17 cellular contexts compared by ENCODE assay signal in genomic region chr2:206204710-206205109, GRCh38. TPM values are rescaled to one million over a fixed set of nuclear protein-coding genes. Genes with fewer than 3 reads are reported as not detected.
DNase-seq lines count a peak whose midpoint lies in the region; ATAC-seq and TF ChIP-seq lines count a peak whose summit lies in the region.
"Had no signal": no experiment of that assay in that cellular context is flagged by ENCODE, and none has a peak within 500 bp of the region (broad histone marks: within the 10 kb centered on the region; RNA-seq: fewer than 3 reads in every experiment).

No MANE protein-coding gene starts in this region.

- H3K4me1 ChIP-seq in SK-N-SH (ENCODE audit: control insufficient read depth in 1 of 2, insufficient read depth in 2 of 2, low read depth in 1 of 2, low read length in 1 of 2) (peaks cover 0 to 3% of the 10 kb centered on the region in 2 experiments; a peak in 1 of 4 replicates), parathyroid adenoma (peaks cover 5% of the 10 kb centered on the region)

- H3K27ac ChIP-seq in SK-N-SH (ENCODE audit: low read depth in 2 of 2, low read length in 1 of 2) = no peak overlapping the region
- H3K27ac ChIP-seq in parathyroid adenoma = no peak overlapping the region
- H3K27ac ChIP-seq: 22Rv1, A549 had no signal

- no peak for TF ChIP-seq CTCF in SK-N-SH (IDR thresholded peaks at IDR 0.05)
- no peak for TF ChIP-seq CTCF in parathyroid adenoma (IDR thresholded peaks at IDR 0.05)

- H3K9ac ChIP-seq in SK-N-SH = no peak overlapping the region
- no peak overlapping the region for H3K9ac ChIP-seq in parathyroid adenoma
- H3K9ac ChIP-seq: BLaER1 treated with 17β-estradiol and CSF1 and Interleukin-3, amounts not matched to agents 10 nM and 100 nM had no signal

- ATAC-seq in SK-N-SH treated with all-trans-retinoic acid at 6 μM for 48 hours (no peak), GM21723 (IDR thresholded peaks at IDR 0.05; ENCODE audit: unreplicated experiment) (no peak)
- ATAC-seq: A549; CD8-positive, alpha-beta T cell; GM12878 had no signal

- peak; percentile 30 for DNase-seq in SK-N-SH
- DNase-seq in Jurkat, Clone E6-1 (ENCODE audit: low read depth, low spot score) = peak; percentile 63
- peak; percentile 42 for DNase-seq in fibroblast of peridontal ligament (ENCODE audit: extremely low read depth)
- DNase-seq in NCI-H2196 treated with DMSO at 0.1 percent for 48 hours (lab: John Stamatoyannopoulos, UW; ENCODE audit: unreplicated experiment) = no peak
- no peak for DNase-seq in activated CD8-positive, alpha-beta memory T cell treated with anti-CD3 and anti-CD28 coated beads for 24 hours
- DNase-seq: Calu3; CD8-positive, alpha-beta T cell; DMS79 treated with DMSO at 0.1 percent for 48 hours; EL; H9 had no signal

- no peaks in the 10 kb centered on the region for H4K20me1 ChIP-seq in SK-N-SH (ENCODE audit: insufficient read depth)
- H4K20me1 ChIP-seq: BLaER1 treated with 17β-estradiol and CSF1 and Interleukin-3, amounts not matched to agents 10 nM and 100 nM had no signal

- H2AFZ ChIP-seq in SK-N-SH (ENCODE audit: low read depth) (no peak overlapping the region), parathyroid adenoma (peak overlapping the region; percentile 9)

- H3K36me3 ChIP-seq in SK-N-SH (replicated peaks in 1 of 2; ENCODE audit: control insufficient read depth in 1 of 2, insufficient read depth in 2 of 2, low read length in 1 of 2) = no peaks in the 10 kb centered on the region
- no peaks in the 10 kb centered on the region for H3K36me3 ChIP-seq in parathyroid adenoma (ENCODE audit: control insufficient read depth, insufficient read depth, low read length)
- H3K36me3 ChIP-seq: BLaER1 treated with 17β-estradiol and CSF1 and Interleukin-3, amounts not matched to agents 10 nM and 100 nM had no signal

- H3K9me3 ChIP-seq in SK-N-SH (no peaks in the 10 kb centered on the region), parathyroid adenoma (ENCODE audit: control insufficient read depth, low read length) (no peaks in the 10 kb centered on the region)
- H3K9me3 ChIP-seq: A549 had no signal

- POLR2A ChIA-PET in SK-N-SH (lab: Yijun Ruan, JAX) = interaction anchor here (0.9 to 1.5 kb wide), 2 partner anchors 8 to 45 kb away, joined by 3 read pairs; partner anchors contain the start of genes EEF1B2 and NDUFS1

- no peaks in the 10 kb centered on the region for H3F3A ChIP-seq in SK-N-SH (replicated peaks; ENCODE audit: insufficient read depth)

- no peak for TF ChIP-seq RAD21 in SK-N-SH (IDR thresholded peaks at IDR 0.05; ENCODE audit: low read length)

- CTCF ChIA-PET in SK-N-SH (lab: Yijun Ruan, JAX) = interaction anchor here (1.6 kb wide), 1 partner anchor 41 kb away, joined by 4 read pairs; no protein-coding TSS in a partner anchor

- TF ChIP-seq EP300 in SK-N-SH (IDR thresholded peaks at IDR 0.05; ENCODE audit: borderline replicate concordance in 1 of 2, low read depth in 1 of 2, low read length in 1 of 2) = no peak

- H3K9me2 ChIP-seq in SK-N-SH = no peaks in the 10 kb centered on the region

- 19% methylated on average over 3 of the region's 3 CpGs for WGBS in SK-N-SH (ENCODE audit: low lambda C conversion rate)

- H3K27me3 ChIP-seq in SK-N-SH (ENCODE audit: insufficient read depth) = no peaks in the 10 kb centered on the region
- no peaks in the 10 kb centered on the region for H3K27me3 ChIP-seq in parathyroid adenoma (ENCODE audit: control insufficient read depth, insufficient read depth, low read length)
- H3K27me3 ChIP-seq: BLaER1 treated with 17β-estradiol and CSF1 and Interleukin-3, amounts not matched to agents 10 nM and 100 nM had no signal

- H3K4me2 ChIP-seq in SK-N-SH (no peak overlapping the region), parathyroid adenoma (ENCODE audit: low read length) (no peak overlapping the region)
- H3K4me2 ChIP-seq: A549 had no signal

- H3K4me3 ChIP-seq in SK-N-SH (ENCODE audit: low read depth in 2 of 2, low read length in 1 of 2) (no peak overlapping the region), parathyroid adenoma (ENCODE audit: low read depth, low read length) (no peak overlapping the region)
- no peak overlapping the region for H3K4me3 ChIP-seq in Jurkat, Clone E6-1 (ENCODE audit: low read length)
- H3K4me3 ChIP-seq: A549; BLaER1 treated with 17β-estradiol and CSF1 and Interleukin-3, amounts not matched to agents 10 nM and 100 nM; GM12878 had no signal

- H3K79me2 ChIP-seq in SK-N-SH (ENCODE audit: insufficient read depth) (no peaks in the 10 kb centered on the region), parathyroid adenoma (no peaks in the 10 kb centered on the region)

TF ChIP-seq in SK-N-SH, 30 proteins besides CTCF, POLR2A, EP300 and RAD21:
- TF ChIP-seq GATA2 (CRISPR knock-in tag; IDR thresholded peaks at IDR 0.05) (peak; percentile 41), MEF2A (IDR thresholded peaks at IDR 0.05; ENCODE audit: borderline replicate concordance, low read depth) (no peak)

TF ChIP-seq in SK-N-SH treated with all-trans-retinoic acid at 6 μM for 48 hours, 23 proteins besides CTCF, POLR2A, EP300 and RAD21:
- TF ChIP-seq PPARA (CRISPR knock-in tag; IDR thresholded peaks at IDR 0.05; ENCODE audit: borderline replicate concordance) (no peak), ZFP30 (CRISPR knock-in tag; IDR thresholded peaks at IDR 0.05) (no peak), TSHZ2 (CRISPR knock-in tag; IDR thresholded peaks at IDR 0.05) (no peak), ZC3H10 (CRISPR knock-in tag; IDR thresholded peaks at IDR 0.05) (no peak), ARNTL (CRISPR knock-in tag; IDR thresholded peaks at IDR 0.05; ENCODE audit: borderline replicate concordance, low read depth) (no peak), SNAI2 (CRISPR knock-in tag; IDR thresholded peaks at IDR 0.05) (no peak), CSRNP3 (CRISPR knock-in tag; IDR thresholded peaks at IDR 0.05) (no peak), GLIS3 (CRISPR knock-in tag; IDR thresholded peaks at IDR 0.05) (no peak), ZNF8 (CRISPR knock-in tag; IDR thresholded peaks at IDR 0.05) (no peak)
TF ChIP-seq in SK-N-SH treated with all-trans-retinoic acid at 6 μM for 48 hours: peak in this region for 0.

RNA-seq across cellular contexts. Expression of gene EEF1B2, which starts 45.0 kb away (rescaled TPM):
- 720 and 815 TPM in 2 replicates for polyA plus RNA-seq in SK-N-SH (2012; rRNA removed)
- polyA plus RNA-seq in SK-N-SH (2012; cell fraction: cytosol; rRNA removed) = 879 and 1,372 TPM in 2 replicates
- 223 and 290 TPM in 2 replicates for polyA plus RNA-seq in SK-N-SH (2012; cell fraction: nucleus; rRNA removed)
- 1,512 TPM for polyA plus RNA-seq in Jurkat, Clone E6-1 (2012; ENCODE audit: insufficient read depth, insufficient read length)

RNA-seq across cellular contexts. Expression of gene NDUFS1, which starts 45.5 kb away (rescaled TPM):
- 54.8 and 90.7 TPM in 2 replicates for polyA plus RNA-seq in SK-N-SH (2012; rRNA removed)
- polyA plus RNA-seq in SK-N-SH (2012; cell fraction: cytosol; rRNA removed) = 77.6 and 80.6 TPM in 2 replicates
- 35.6 and 60.0 TPM in 2 replicates for polyA plus RNA-seq in SK-N-SH (2012; cell fraction: nucleus; rRNA removed)
- polyA plus RNA-seq in Jurkat, Clone E6-1 (2012; ENCODE audit: insufficient read depth, insufficient read length) = 86.5 TPM

Comparison
In these comparisons a context has a peak if more than half of its experiments do, and no peak if none do; other contexts are left out.
1. DNase-seq: peak in SK-N-SH (single experiment), Jurkat, Clone E6-1 (single experiment) and fibroblast of peridontal ligament (single experiment); none in NCI-H2196 treated with DMSO at 0.1 percent for 48 hours (single experiment) and activated CD8-positive, alpha-beta memory T cell treated with anti-CD3 and anti-CD28 coated beads for 24 hours (single experiment).